8 cellular contexts compared by ENCODE assay signal in genomic region chr11:61972112-61972795, GRCh38. TPM values are rescaled to one million over a fixed set of nuclear protein-coding genes. Genes with fewer than 3 reads are reported as not detected.
DNase-seq lines count a peak whose midpoint lies in the region; ATAC-seq, FAIRE-seq and TF ChIP-seq lines count a peak whose summit lies in the region.

No MANE protein-coding gene starts in this region.

- no peak for FAIRE-seq in astrocyte (lab: Jason Lieb, UNC)

- POLR2A ChIA-PET in activated CD4-positive, alpha-beta T cell treated with anti-CD3 and anti-CD28 coated beads for 36 hours (lab: Charles Lee) = no interaction called here

- H3K27me3 Mint-ChIP-seq in activated CD4-positive, alpha-beta T cell treated with anti-CD3 and anti-CD28 coated beads for 36 hours = no peaks in the 10 kb centered on the region
- H3K27me3 Mint-ChIP-seq in astrocyte (ENCODE audit: low read depth, unreplicated experiment) = peaks cover under 1% of the 10 kb centered on the region

- H3K4me2 ChIP-seq in astrocyte (ENCODE audit: low read length) = peak overlapping the region; percentile 57

- H3K36me3 ChIP-seq in astrocyte (ENCODE audit: insufficient read depth, low read length) (no peaks in the 10 kb centered on the region), lower lobe of right lung (no peaks in the 10 kb centered on the region), thoracic aorta (no peaks in the 10 kb centered on the region), HAP-1 (replicated peaks) (peaks cover 3% of the 10 kb centered on the region; the same call in 1 of the 2 replicates)

- H3K4me1 Mint-ChIP-seq in activated CD4-positive, alpha-beta T cell treated with anti-CD3 and anti-CD28 coated beads for 36 hours = peaks cover 54% of the 10 kb centered on the region
- peaks cover 51% of the 10 kb centered on the region for H3K4me1 Mint-ChIP-seq in astrocyte (ENCODE audit: low read depth, unreplicated experiment)

- TF ChIP-seq CTCF in astrocyte (IDR thresholded peaks at IDR 0.05; ENCODE audit: insufficient read depth, low read depth, low read length) = no peak
- TF ChIP-seq CTCF in lower lobe of right lung (IDR thresholded peaks at IDR 0.05) = no peak
- TF ChIP-seq CTCF in thoracic aorta (IDR thresholded peaks at IDR 0.05) = no peak

- H3K4me3 Mint-ChIP-seq in activated CD4-positive, alpha-beta T cell treated with anti-CD3 and anti-CD28 coated beads for 36 hours = peak overlapping the region; percentile 23
- no peak overlapping the region for H3K4me3 Mint-ChIP-seq in astrocyte (ENCODE audit: unreplicated experiment)

- peak overlapping the region; percentile 31 for H2AFZ ChIP-seq in astrocyte (ENCODE audit: low read depth, low read length)

- CTCF ChIA-PET in activated CD4-positive, alpha-beta T cell treated with anti-CD3 and anti-CD28 coated beads for 36 hours (lab: Charles Lee) = interaction anchor here (0.6 to 3.7 kb wide), 6 partner anchors 23 to 175 kb away, joined by 3 to 13 read pairs (median 4); no protein-coding TSS in a partner anchor

- H3K4me3 ChIP-seq in astrocyte (ENCODE audit: insufficient read depth, low read depth, low read length) (no peak overlapping the region), lower lobe of right lung (peak overlapping the region; percentile 6), thoracic aorta (peak overlapping the region; percentile 63), HAP-1 (no peak overlapping the region)

- H3K27me3 ChIP-seq in astrocyte (ENCODE audit: insufficient read depth, low read length) (no peaks in the 10 kb centered on the region), lower lobe of right lung (ENCODE audit: low read depth) (no peaks in the 10 kb centered on the region), thoracic aorta (replicated peaks; ENCODE audit: insufficient read depth) (no peaks in the 10 kb centered on the region), HAP-1 (ENCODE audit: low read depth) (no peaks in the 10 kb centered on the region)

- peak overlapping the region; percentile 90 for H3K27ac Mint-ChIP-seq in activated CD4-positive, alpha-beta T cell treated with anti-CD3 and anti-CD28 coated beads for 36 hours
- H3K27ac Mint-ChIP-seq in astrocyte (ENCODE audit: unreplicated experiment) = peak overlapping the region; percentile 92

- intact Hi-C loops in activated CD4-positive, alpha-beta T cell treated with anti-CD3 and anti-CD28 coated beads for 36 hours (cut with DNase I, micrococcal nuclease) = loop anchor here (1.0 to 5.0 kb wide), 3 partner anchors 40 to 295 kb away; no protein-coding TSS in a partner anchor
- intact Hi-C loops in lower lobe of right lung (cut with DNase I) = no loop called here

- ATAC-seq in activated CD4-positive, alpha-beta T cell treated with anti-CD3 and anti-CD28 coated beads for 36 hours = peak; percentile 0
- ATAC-seq in lower lobe of right lung (peak in 1 of 2 donors; percentile 61), thoracic aorta (ENCODE audit: insufficient number of reproducible peaks, low FRiP score, low read depth) (no peak), HG03159 (IDR thresholded peaks at IDR 0.05; ENCODE audit: unreplicated experiment) (no peak), GM19035 (IDR thresholded peaks at IDR 0.05; ENCODE audit: unreplicated experiment) (no peak)

- H3K9me3 ChIP-seq in astrocyte (ENCODE audit: insufficient read depth, low read depth, low read length) (no peaks in the 10 kb centered on the region), lower lobe of right lung (no peaks in the 10 kb centered on the region), thoracic aorta (no peaks in the 10 kb centered on the region), HAP-1 (no peaks in the 10 kb centered on the region)

- no peaks in the 10 kb centered on the region for H4K20me1 ChIP-seq in astrocyte (ENCODE audit: insufficient read depth, low read length)

- peaks cover 43% of the 10 kb centered on the region for H3K4me1 ChIP-seq in astrocyte (ENCODE audit: insufficient read depth, low read length)
- H3K4me1 ChIP-seq in lower lobe of right lung = peaks cover 89% of the 10 kb centered on the region
- peaks cover 54 to 89% of the 10 kb centered on the region in 2 donors for H3K4me1 ChIP-seq in thoracic aorta (ENCODE audit: control insufficient read depth in 1 of 2, low read depth in 2 of 2)
- peaks cover 40% of the 10 kb centered on the region for H3K4me1 ChIP-seq in HAP-1

- in situ Hi-C loops in HAP-1 (cut with MboI; ENCODE audit: low sequenced_read_pairs) = no loop called here

- peaks cover 15% of the 10 kb centered on the region for H3K79me2 ChIP-seq in astrocyte (ENCODE audit: insufficient read depth, low read length)

- H3K9me3 Mint-ChIP-seq in activated CD4-positive, alpha-beta T cell treated with anti-CD3 and anti-CD28 coated beads for 36 hours (ENCODE audit: low read depth) = no peaks in the 10 kb centered on the region
- no peaks in the 10 kb centered on the region for H3K9me3 Mint-ChIP-seq in astrocyte (ENCODE audit: unreplicated experiment)

- H3K27ac ChIP-seq in astrocyte (ENCODE audit: low read depth, low read length) = peak overlapping the region; percentile 90
- H3K27ac ChIP-seq in lower lobe of right lung = peak overlapping the region; percentile 97
- H3K27ac ChIP-seq in thoracic aorta = peak overlapping the region; percentile 98 to 99

- peak overlapping the region; percentile 75 for H3K9ac ChIP-seq in astrocyte (ENCODE audit: low read length)

- no peak for DNase-seq in activated CD4-positive, alpha-beta T cell treated with anti-CD3 and anti-CD28 coated beads for 36 hours
- no peak for DNase-seq in activated CD4-positive, alpha-beta T cell treated with anti-CD3 and anti-CD28 coated beads for 1 hour
- peak; percentile 89 for DNase-seq in astrocyte (ENCODE audit: low read depth)
- DNase-seq in lower lobe of right lung = no peak
- DNase-seq in thoracic aorta (ENCODE audit: low spot score) = no peak
- no peak for DNase-seq in HAP-1 (ENCODE audit: low spot score in 2 of 2)

- H3K36me3 Mint-ChIP-seq in activated CD4-positive, alpha-beta T cell treated with anti-CD3 and anti-CD28 coated beads for 36 hours (ENCODE audit: low read depth) = peaks cover 3% of the 10 kb centered on the region
- H3K36me3 Mint-ChIP-seq in astrocyte (ENCODE audit: low read depth, unreplicated experiment) = no peaks in the 10 kb centered on the region

RNA-seq across cellular contexts. Expression of gene FTH1, which starts 4.8 kb away (rescaled TPM):
- 100 to 1,000 TPM; 777 to 914 TPM for total RNA-seq in activated CD4-positive, alpha-beta T cell treated with anti-CD3 and anti-CD28 coated beads for 36 hours
- 2,052 and 2,092 TPM in 2 replicates for total RNA-seq in astrocyte
- total RNA-seq in lower lobe of right lung = 4,616 TPM
- total RNA-seq in thoracic aorta = 1,000 to 10,000 TPM; 1,820 to 2,025 TPM

RNA-seq across cellular contexts. Expression of gene BEST1, which starts 22.1 kb away (rescaled TPM):
- total RNA-seq in activated CD4-positive, alpha-beta T cell treated with anti-CD3 and anti-CD28 coated beads for 36 hours = under 1 TPM; 0.37 to 0.65 TPM
- total RNA-seq in astrocyte (0.60 and 0.66 TPM in 2 replicates), lower lobe of right lung (14.1 TPM), thoracic aorta (1 to 10 TPM; 4.7 to 8.0 TPM)

RNA-seq across cellular contexts. Expression of gene RAB3IL1, which starts 54.9 kb away (rescaled TPM):
- total RNA-seq in activated CD4-positive, alpha-beta T cell treated with anti-CD3 and anti-CD28 coated beads for 36 hours = under 1 TPM in 1 of 2 experiments, not detected in 1; 0.09 TPM
- total RNA-seq in astrocyte (0.91 and 1.7 TPM in 2 replicates), lower lobe of right lung (11.4 TPM), thoracic aorta (10 to 100 TPM; 20.8 to 45.4 TPM)

Comparison
In these comparisons a context has a peak if more than half of its experiments do, and no peak if none do; other contexts are left out.
1. H3K4me3 ChIP-seq: peak in lower lobe of right lung (single experiment) and thoracic aorta (single experiment); none in astrocyte (single experiment) and HAP-1 (single experiment).
2. Peak in every context shown above with its lines, with median percentiles within 50 percentile points of each other: H3K27ac ChIP-seq.